ENCODE assay signal across 1 cellular context in genomic region chr6:167879612-167880011, GRCh38.
TF ChIP-seq lines count a peak whose summit lies in the region.

No MANE protein-coding gene starts in this region.

TF ChIP-seq in GM23338, 12 proteins besides CTCF, POLR2A, EP300 and RAD21 (continued from another document):
- no peak for TF ChIP-seq ZNF462 (CRISPR knock-in tag; IDR thresholded peaks at IDR 0.05)
